In genomic region chr2:212538156-212539144, GRCh38 we compare ENCODE assay signal across 8 cellular contexts. TPM values are rescaled to one million over a fixed set of nuclear protein-coding genes. Genes with fewer than 3 reads are reported as not detected.
A peak's percentile ranks its signal among the peaks of the same experiment; 100 is the strongest.
DNase-seq lines count a peak whose midpoint lies in the region; ATAC-seq and TF ChIP-seq lines count a peak whose summit lies in the region.

Gene ERBB4 (minus strand): TSS chr2:212538802. CDS start chr2:212538530, 272 bp downstream.

- 1% methylated on average over 34 to 53 of the region's 82 CpGs for WGBS in thyroid gland, 2 donors

- no peak for TF ChIP-seq POLR2A in thyroid gland (IDR thresholded peaks at IDR 0.05)

- H3K4me1 Mint-ChIP-seq in memory B cell, result peaks cover 4% of the 10 kb centered on the region

- intact Hi-C loops in dorsolateral prefrontal cortex (cut with DNase I), result loop anchor here (5.0 to 10.0 kb wide), 5 partner anchors 121 to 794 kb away; no protein-coding TSS in a partner anchor
- intact Hi-C loops in thyroid gland (cut with DNase I), result no loop called here

- H3K27ac ChIP-seq in dorsolateral prefrontal cortex (peak within 1 kb of the TSS in 56 of 59 donors; percentile 22 to 88 (median 73)), thyroid gland (peak within 1 kb of the TSS; percentile 2 to 54 (median 46))

- H3K4me1 ChIP-seq in thyroid gland, result peaks cover 0 to 8% of the 10 kb centered on the region in 2 donors

- H3K4me3 ChIP-seq in MG63, result peak within 1 kb of the TSS; percentile 57
- H3K4me3 ChIP-seq in dorsolateral prefrontal cortex, result peak within 1 kb of the TSS; percentile 39 to 89 (median 75)
- peak within 1 kb of the TSS; percentile 61 to 66 (median 61) for H3K4me3 ChIP-seq in thyroid gland (replicated peaks in 1 of 3)

- peak; percentile 33 for DNase-seq in ELR (ENCODE audit: low read depth)
- DNase-seq in MG63, result peak; percentile 35
- DNase-seq in dorsolateral prefrontal cortex, result peak in 6 of 10 donors; percentile 19 to 49 (median 44)
- no peak for DNase-seq in memory B cell (ENCODE audit: low spot score in 2 of 2)
- peak; percentile 62 to 67 for DNase-seq in thyroid gland

- H3K27me3 ChIP-seq in MG63, result peaks cover 20% of the 10 kb centered on the region
- H3K27me3 ChIP-seq in dorsolateral prefrontal cortex, result peaks cover 0 to 39% (median 8%) of the 10 kb centered on the region in 45 donors
- no peaks in the 10 kb centered on the region for H3K27me3 ChIP-seq in thyroid gland

- H3K36me3 Mint-ChIP-seq in memory B cell, result no peaks in the 10 kb centered on the region

- ATAC-seq in memory B cell (ENCODE audit: low read depth) (no peak), GM21723 (IDR thresholded peaks at IDR 0.05; ENCODE audit: unreplicated experiment) (no peak), GM21526 (IDR thresholded peaks at IDR 0.05; ENCODE audit: low FRiP score, unreplicated experiment) (no peak), GM18519 (IDR thresholded peaks at IDR 0.05; ENCODE audit: low FRiP score, unreplicated experiment) (no peak)

- TF ChIP-seq CTCF in dorsolateral prefrontal cortex (IDR thresholded peaks at IDR 0.05 in 54 of 56, conservative IDR thresholded peaks at IDR 0.05 in 2 of 56; ENCODE audit: low read depth in 1 of 56, partially characterized antibody in 56 of 56) (peak in 1 of 56 donors; percentile 3), thyroid gland (IDR thresholded peaks at IDR 0.05) (peak in 1 of 6 experiments; percentile 1)

- peaks cover 8% of the 10 kb centered on the region for H3K27me3 Mint-ChIP-seq in memory B cell

- no peaks in the 10 kb centered on the region for H3K36me3 ChIP-seq in MG63
- H3K36me3 ChIP-seq in thyroid gland, result no peaks in the 10 kb centered on the region

- peaks cover 1% of the 10 kb centered on the region for H3K9me3 Mint-ChIP-seq in memory B cell

- peak within 1 kb of the TSS; percentile 51 for H3K4me3 Mint-ChIP-seq in memory B cell

- H3K27ac Mint-ChIP-seq in memory B cell, result no peak within 1 kb of the TSS

- H3K9me3 ChIP-seq in MG63, result no peaks in the 10 kb centered on the region
- no peaks in the 10 kb centered on the region for H3K9me3 ChIP-seq in thyroid gland

RNA-seq across cellular contexts. Expression of gene ERBB4, which starts in this region (rescaled TPM):
- 0.07 TPM in 1 of 2 replicates, not detected in the other for total RNA-seq in MG63 (2014; rRNA removed; shearing (Covaris generic); ENCODE audit: low replicate concordance)
- total RNA-seq in dorsolateral prefrontal cortex (100 to 1,000 TPM in 33 of 120 experiments, 10 to 100 TPM in 87; 53.3 to 151 (median 88.1) TPM), thyroid gland (10 to 100 TPM in 3 of 4 donors, 1 to 10 TPM in 1; 5.5 to 21.0 (median 18.3) TPM)

Comparison
In these comparisons a context has a peak if more than half of its experiments do, and no peak if none do; other contexts are left out.
1. Peak in DNase-seq and H3K4me3 ChIP-seq in MG63; RNA of the gene not detected or under 1 TPM.
2. DNase-seq: peak in ELR (single experiment), dorsolateral prefrontal cortex (6 of 10) and thyroid gland (2 of 2); none in memory B cell (0 of 2).
3. Peak in every context shown above with its lines, with median percentiles within 50 percentile points of each other: H3K4me3 ChIP-seq.